ENCODE assay signal across 10 cellular contexts in the genomic region with DNA sequence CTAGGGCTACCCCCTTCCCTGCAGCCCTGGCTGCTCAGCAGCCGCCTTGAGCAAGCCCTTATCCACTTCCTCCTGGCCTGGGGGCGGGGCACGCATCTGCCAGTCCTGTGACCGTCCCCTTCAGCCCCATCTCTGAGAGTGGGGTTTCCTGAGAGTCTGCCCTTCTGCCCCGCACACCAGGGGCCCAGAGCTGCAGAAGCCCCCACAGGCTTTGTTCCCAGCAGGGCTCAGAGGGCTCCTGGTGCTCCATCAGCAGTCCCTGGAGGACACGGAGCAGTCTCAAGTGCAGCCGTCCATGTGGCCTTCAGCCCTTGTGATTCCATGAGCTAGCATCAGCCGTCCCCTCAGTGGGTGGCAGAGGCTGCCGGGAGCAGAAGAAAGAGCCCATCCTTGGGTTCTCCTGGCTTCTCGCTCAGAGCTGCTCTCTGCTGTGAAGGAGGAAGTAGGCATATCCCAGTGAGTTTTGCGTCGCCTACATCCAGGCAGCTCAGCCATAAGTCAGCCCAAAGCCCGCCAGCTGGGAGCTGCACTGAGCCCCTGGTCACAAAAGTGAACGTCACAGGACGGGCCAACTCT. TPM values are rescaled to one million over a fixed set of nuclear protein-coding genes. Genes with fewer than 3 reads are reported as not detected.
A peak's percentile ranks its signal among the peaks of the same experiment; 100 is the strongest.
DNase-seq lines count a peak whose midpoint lies in the region; ATAC-seq and TF ChIP-seq lines count a peak whose summit lies in the region.
"Had no signal": no experiment of that assay in that cellular context is flagged by ENCODE, and none has a peak within 500 bp of the region (broad histone marks: within the 10 kb centered on the region; RNA-seq: fewer than 3 reads in every experiment).

No MANE protein-coding gene starts in this region.

- in situ Hi-C loops in IMR-90 (cut with MboI; ENCODE audit: low sequenced_read_pairs), result no loop called here
- in situ Hi-C loops in GM23248 (cut with MboI), result no loop called here

- peaks cover 19 to 76% of the 10 kb centered on the region in 2 experiments for H3K79me1 ChIP-seq in IMR-90 (ENCODE audit: low read depth in 1 of 2, low read length in 2 of 2)

- H3K23ac ChIP-seq in IMR-90 (ENCODE audit: low read depth, low read length), result no peak overlapping the region; the same call in 1 of the 2 replicates

- H4K5ac ChIP-seq in IMR-90 (ENCODE audit: low read depth, low read length), result no peak overlapping the region; the same call in 1 of the 2 replicates

- H3K4ac ChIP-seq in IMR-90 (ENCODE audit: low read depth, low read length), result peak overlapping the region; percentile 39; the same call in 1 of the 2 replicates

- no peak overlapping the region for H4K91ac ChIP-seq in IMR-90 (ENCODE audit: insufficient read depth, low read depth, low read length)

- TF ChIP-seq POLR2A in IMR-90 (IDR thresholded peaks at IDR 0.05; ENCODE audit: low read depth, low read length), result no peak

- H3K36me3 ChIP-seq in IMR-90 (ENCODE audit: control insufficient read depth, insufficient read depth, low read length) (peaks cover 17% of the 10 kb centered on the region), colonic mucosa (no peaks in the 10 kb centered on the region), mucosa of rectum (ENCODE audit: control insufficient read depth in 2 of 2, insufficient read depth in 2 of 2, low read length in 2 of 2) (no peaks in the 10 kb centered on the region), GM23248 (ENCODE audit: low read depth) (peaks cover 4% of the 10 kb centered on the region; the same call in 1 of the 2 replicates)

- H2AFZ ChIP-seq in IMR-90 (replicated peaks; ENCODE audit: low read length, poor library complexity) (peak overlapping the region; percentile 37), GM23248 (no peak overlapping the region)

- peaks cover 38% of the 10 kb centered on the region for H3K9me1 ChIP-seq in IMR-90 (ENCODE audit: insufficient read depth, low read length)

- no peak overlapping the region for H2BK15ac ChIP-seq in IMR-90 (ENCODE audit: low read depth, low read length)

- no peak for ATAC-seq in IMR-90 (ENCODE audit: low read depth)
- no peak for ATAC-seq in foreskin keratinocyte
- no peak for ATAC-seq in HG02973 (IDR thresholded peaks at IDR 0.05; ENCODE audit: unreplicated experiment)
- no peak for ATAC-seq in SK-N-SH treated with all-trans-retinoic acid at 6 μM for 48 hours

- WGBS in IMR-90 (ENCODE audit: extremely low coverage in 2 of 2, insufficient read length in 1 of 2), 2 experiments, result 83% methylated on average over 1 of the region's 15 CpGs; no CpG with 5 or more reads in 1 of the 2 experiments
- WGBS in GM23248 (ENCODE audit: low coverage in 1 of 2, low lambda C conversion rate in 2 of 2, missing lambda C conversion rate in 2 of 2), 2 experiments, result 89% methylated on average over 14 of the region's 15 CpGs

- H2BK120ac ChIP-seq in IMR-90 (ENCODE audit: low read depth, low read length), result no peak overlapping the region

- H2BK20ac ChIP-seq in IMR-90 (ENCODE audit: low read depth, low read length), result no peak overlapping the region

- H3K27me3 ChIP-seq in IMR-90 (ENCODE audit: control insufficient read depth, insufficient read depth, low read length) (no peaks in the 10 kb centered on the region), colonic mucosa (no peaks in the 10 kb centered on the region), mucosa of rectum (ENCODE audit: control insufficient read depth in 2 of 2, insufficient read depth in 2 of 2, low read length in 2 of 2) (no peaks in the 10 kb centered on the region), foreskin keratinocyte (no peaks in the 10 kb centered on the region), GM23248 (replicated peaks; ENCODE audit: insufficient read depth) (no peaks in the 10 kb centered on the region)

- TF ChIP-seq RAD21 in IMR-90 (IDR thresholded peaks at IDR 0.05; ENCODE audit: low read length), result no peak

- H2BK5ac ChIP-seq in IMR-90 (ENCODE audit: low read depth, low read length, poor library complexity, severe bottlenecking), result peak overlapping the region; percentile 61

- peaks cover 62% of the 10 kb centered on the region for H4K20me1 ChIP-seq in IMR-90 (ENCODE audit: insufficient read depth, low read length)
- peaks cover 4% of the 10 kb centered on the region; the same call in 1 of the 2 replicates for H4K20me1 ChIP-seq in GM23248 (ENCODE audit: insufficient read depth)

- 0 out of 2 replicates have a peak overlapping the region, but pooled peaks have one; percentile 21 for H3K14ac ChIP-seq in IMR-90 (replicated peaks; ENCODE audit: low read depth, low read length)

- no peak overlapping the region for H3K4me2 ChIP-seq in IMR-90 (ENCODE audit: low read depth, low read length)
- no peak overlapping the region for H3K4me2 ChIP-seq in GM23248 (ENCODE audit: unreplicated experiment)

- H3K27ac ChIP-seq in IMR-90 (ENCODE audit: insufficient read depth, low read length), result peak overlapping the region; percentile 41
- peak overlapping the region; percentile 76 for H3K27ac ChIP-seq in colonic mucosa
- peak overlapping the region; percentile 33 to 75 for H3K27ac ChIP-seq in mucosa of rectum (ENCODE audit: low read depth in 2 of 2, low read length in 2 of 2)
- H3K27ac ChIP-seq in foreskin keratinocyte, result no peak overlapping the region
- H3K27ac ChIP-seq in GM23248, result no peak overlapping the region
- H3K27ac ChIP-seq: C4-2B had no signal

- no TSS peak for BruUV-seq in IMR-90 (replicated peaks; lab: Mats Ljungman, UMichigan)

- CTCF ChIA-PET in IMR-90 (lab: Yijun Ruan, JAX), result no interaction called here

- intact Hi-C loops in IMR-90 (cut with micrococcal nuclease), result no loop called here
- intact Hi-C loops in colonic mucosa (cut with DNase I), result no loop called here

- H2AK9ac ChIP-seq in IMR-90 (replicated peaks; ENCODE audit: low read depth, low read length, poor library complexity), result peak overlapping the region; percentile 81

- no peak overlapping the region for H3K56ac ChIP-seq in IMR-90 (ENCODE audit: extremely low read depth, insufficient read depth, low read length)

- H3F3A ChIP-seq in GM23248 (ENCODE audit: insufficient read depth), result peaks cover 30% of the 10 kb centered on the region

- H3K18ac ChIP-seq in IMR-90 (ENCODE audit: low read depth, low read length), result no peak overlapping the region

- H3K9ac ChIP-seq in IMR-90 (ENCODE audit: low read depth, low read length) (no peak overlapping the region), colonic mucosa (ENCODE audit: low read depth in 2 of 2, low read length in 2 of 2) (no peak overlapping the region), mucosa of rectum (ENCODE audit: low read depth in 1 of 2, low read length in 2 of 2) (no peak overlapping the region), GM23248 (no peak overlapping the region)

- TF ChIP-seq CTCF in IMR-90 (conservative IDR thresholded peaks at IDR 0.05; ENCODE audit: low read depth, low read length) (no peak), colonic mucosa (IDR thresholded peaks at IDR 0.05) (no peak), foreskin keratinocyte (conservative IDR thresholded peaks at IDR 0.05) (no peak)

- H4K8ac ChIP-seq in IMR-90 (ENCODE audit: low read depth in 2 of 2, low read length in 2 of 2), result peak overlapping the region in 1 of 2 experiments; percentile 38; a peak in 1 of 4 replicates

- H3K9me2 ChIP-seq in GM23248 (ENCODE audit: insufficient read depth), result no peaks in the 10 kb centered on the region

- H2AK5ac ChIP-seq in IMR-90 (ENCODE audit: low read depth, low read length), result peak overlapping the region; percentile 43; the same call in 1 of the 2 replicates

- H3K9me3 ChIP-seq in IMR-90 (ENCODE audit: control insufficient read depth, insufficient read depth, low read length), result no peaks in the 10 kb centered on the region; the same call in 1 of the 2 replicates
- no peaks in the 10 kb centered on the region for H3K9me3 ChIP-seq in colonic mucosa
- H3K9me3 ChIP-seq in mucosa of rectum (ENCODE audit: control insufficient read depth in 2 of 2, low read length in 2 of 2), result no peaks in the 10 kb centered on the region
- no peaks in the 10 kb centered on the region for H3K9me3 ChIP-seq in GM23248 (ENCODE audit: low read depth)

- POLR2A ChIA-PET in IMR-90 (lab: Charles Lee; ENCODE audit: unreplicated experiment), result no interaction called here

- no peak overlapping the region for H3K4me3 ChIP-seq in IMR-90 (ENCODE audit: insufficient read depth, low read depth, low read length)
- H3K4me3 ChIP-seq in colonic mucosa, result no peak overlapping the region
- H3K4me3 ChIP-seq in mucosa of rectum (ENCODE audit: low read length in 2 of 2), result peak overlapping the region in 1 of 2 donors; percentile 3
- no peak overlapping the region for H3K4me3 ChIP-seq in GM23248

- DNase-seq in Ammon's horn (ENCODE audit: low spot score), result peak; percentile 51
- no peak for DNase-seq in IMR-90
- peak; percentile 44 for DNase-seq in colonic mucosa
- no peak for DNase-seq in foreskin keratinocyte
- no peak for DNase-seq in GM23248
- DNase-seq: NCI-H1436 had no signal

- H3K4me1 ChIP-seq in IMR-90 (ENCODE audit: control insufficient read depth, insufficient read depth, low read length), result peaks cover 31% of the 10 kb centered on the region
- peaks cover 4% of the 10 kb centered on the region for H3K4me1 ChIP-seq in colonic mucosa
- peaks cover 7 to 15% of the 10 kb centered on the region in 2 donors for H3K4me1 ChIP-seq in mucosa of rectum (ENCODE audit: control insufficient read depth in 2 of 2, insufficient read depth in 2 of 2, low read length in 2 of 2)
- H3K4me1 ChIP-seq in foreskin keratinocyte, result peaks cover 4% of the 10 kb centered on the region
- peaks cover 20% of the 10 kb centered on the region for H3K4me1 ChIP-seq in GM23248 (ENCODE audit: insufficient read depth)

- H3K79me2 ChIP-seq in GM23248 (ENCODE audit: insufficient read depth), result peaks cover 100% of the 10 kb centered on the region

- dilution Hi-C loops in IMR-90 (cut with HindIII; ENCODE audit: low sequenced_read_pairs, unreplicated experiment), result no loop called here

RNA-seq across cellular contexts. Expression of a gene that starts 16.3 kb away (rescaled TPM):
- total RNA-seq in IMR-90 (2012; rRNA removed) (59.7 and 61.8 TPM in 2 replicates), colonic mucosa (10 to 100 TPM; 56.5 to 89.2 TPM), foreskin keratinocyte (41.3 and 48.6 TPM in 2 replicates)
- polyA plus RNA-seq in IMR-90 (2012; rRNA removed) (77.8 and 91.3 TPM in 2 replicates), foreskin keratinocyte (29.1 and 32.6 TPM in 2 replicates), GM23248 (2016; fragmentation: Nextera tagmentation; extraction: Ambion mirVana) (18.6 and 20.1 TPM in 2 replicates)
- polyA plus RNA-seq in IMR-90 (2012; cell fraction: cytosol; rRNA removed), result 40.1 and 51.5 TPM in 2 replicates
- polyA plus RNA-seq in IMR-90 (2012; cell fraction: nucleus; rRNA removed; ENCODE audit: low replicate concordance), result 248 and 366 TPM in 2 replicates
- total RNA-seq in GM23248 (2014; rRNA removed; shearing (Covaris generic)), result 49.1 and 71.8 TPM in 2 replicates

RNA-seq across cellular contexts. Expression of a gene that starts 16.6 kb away (rescaled TPM):
- 3.4 and 3.9 TPM in 2 replicates for total RNA-seq in IMR-90 (2012; rRNA removed)
- polyA plus RNA-seq in IMR-90 (2012; rRNA removed), result 12.8 and 14.2 TPM in 2 replicates
- 5.6 and 11.0 TPM in 2 replicates for polyA plus RNA-seq in IMR-90 (2012; cell fraction: cytosol; rRNA removed)
- polyA plus RNA-seq in IMR-90 (2012; cell fraction: nucleus; rRNA removed; ENCODE audit: low replicate concordance), result 9.8 and 12.0 TPM in 2 replicates
- total RNA-seq in colonic mucosa, result 10 to 100 TPM; 10.6 to 29.8 TPM
- 15.6 and 18.1 TPM in 2 replicates for total RNA-seq in foreskin keratinocyte
- polyA plus RNA-seq in foreskin keratinocyte, result 18.7 and 20.6 TPM in 2 replicates
- 1.0 and 3.4 TPM in 2 replicates for total RNA-seq in GM23248 (2014; rRNA removed; shearing (Covaris generic))
- polyA plus RNA-seq in GM23248 (2016; fragmentation: Nextera tagmentation; extraction: Ambion mirVana), result 8.2 and 10.6 TPM in 2 replicates

Comparison
In these comparisons a context has a peak if more than half of its experiments do, and no peak if none do; other contexts are left out.
1. DNase-seq: peak in Ammon's horn (single experiment) and colonic mucosa (single experiment); none in IMR-90 (single experiment), foreskin keratinocyte (0 of 2) and GM23248 (single experiment).
2. H3K27ac ChIP-seq: peak in IMR-90 (single experiment), colonic mucosa (single experiment) and mucosa of rectum (2 of 2); none in foreskin keratinocyte (single experiment) and GM23248 (single experiment).